8 cellular contexts compared by ENCODE assay signal in the genomic region with DNA sequence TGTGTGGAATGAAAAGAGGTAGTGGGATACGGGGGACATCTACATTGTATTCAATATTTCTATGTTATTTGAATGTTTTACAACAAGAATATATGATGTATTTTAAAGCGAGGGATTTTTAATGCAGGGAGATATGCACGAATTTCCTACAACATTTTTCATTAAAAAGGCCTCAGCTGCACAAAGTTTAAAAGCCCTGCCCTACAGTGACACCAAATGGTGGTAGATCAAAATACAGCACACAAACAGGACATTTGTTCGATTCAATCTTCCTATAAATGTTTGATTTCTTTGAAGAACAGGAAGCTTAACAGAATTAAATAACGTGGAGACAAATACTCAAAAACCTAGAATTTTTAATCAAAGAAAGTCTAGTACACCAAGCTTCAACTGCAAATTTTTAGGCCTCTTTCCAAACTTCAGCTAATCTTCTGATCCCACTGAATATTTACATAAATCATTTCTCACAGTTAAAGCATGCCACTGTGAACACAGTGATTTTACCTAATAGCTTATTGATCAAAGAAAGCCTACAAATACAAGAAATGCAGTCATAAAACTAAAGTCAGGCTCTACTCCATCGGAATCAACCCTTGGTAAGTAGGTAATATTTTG.
A peak's percentile ranks its signal among the peaks of the same experiment; 100 is the strongest.
DNase-seq lines count a peak whose midpoint lies in the region; ATAC-seq and TF ChIP-seq lines count a peak whose summit lies in the region.

No MANE protein-coding gene starts in this region.

- no peak overlapping the region for H3K4me3 ChIP-seq in OCI-LY3 (ENCODE audit: low read length)

- H3K27ac ChIP-seq in 22Rv1 (no peak overlapping the region), OCI-LY3 (ENCODE audit: low read length) (no peak overlapping the region)

- H3K9ac ChIP-seq in OCI-LY3 (ENCODE audit: low read length), result no peak overlapping the region

- DNase-seq in fibroblast of gingiva (ENCODE audit: low read depth) (peak; percentile 39), retina (peak; percentile 33)
- no peak for DNase-seq in activated T-cell treated with anti-CD3 and anti-CD28 coated beads, Interleukin-2, amount 50 U/mL, for 24 hours

- H2AFZ ChIP-seq in OCI-LY3 (ENCODE audit: low read depth, low read length), result no peak overlapping the region

- no peaks in the 10 kb centered on the region for H3K36me3 Mint-ChIP-seq in activated T-cell treated with anti-CD3 and anti-CD28 coated beads, Interleukin-2, amount 50 U/mL, for 24 hours (ENCODE audit: low read depth)
- no peaks in the 10 kb centered on the region for H3K36me3 Mint-ChIP-seq in activated T-helper 17 cell treated with anti-CD3 and anti-CD28 coated beads, Interleukin-2, amount 50 U/mL, for 72 hours (ENCODE audit: low read depth)

- no peak overlapping the region for H3K4me2 ChIP-seq in OCI-LY3 (ENCODE audit: low read length)

- no peaks in the 10 kb centered on the region for H3K9me3 Mint-ChIP-seq in activated T-cell treated with anti-CD3 and anti-CD28 coated beads, Interleukin-2, amount 50 U/mL, for 24 hours
- H3K9me3 Mint-ChIP-seq in activated T-helper 17 cell treated with anti-CD3 and anti-CD28 coated beads, Interleukin-2, amount 50 U/mL, for 72 hours, result no peaks in the 10 kb centered on the region

- TF ChIP-seq CTCF in 22Rv1 (IDR thresholded peaks at IDR 0.05), result peak; percentile 82
- TF ChIP-seq CTCF in OCI-LY3 (IDR thresholded peaks at IDR 0.05; ENCODE audit: low read depth, low read length), result peak; percentile 78

- no peak overlapping the region for H3K4me3 Mint-ChIP-seq in activated T-cell treated with anti-CD3 and anti-CD28 coated beads, Interleukin-2, amount 50 U/mL, for 24 hours
- H3K4me3 Mint-ChIP-seq in activated T-helper 17 cell treated with anti-CD3 and anti-CD28 coated beads, Interleukin-2, amount 50 U/mL, for 72 hours, result no peak overlapping the region

- peaks cover 3% of the 10 kb centered on the region for H3K4me1 Mint-ChIP-seq in activated T-cell treated with anti-CD3 and anti-CD28 coated beads, Interleukin-2, amount 50 U/mL, for 24 hours (ENCODE audit: low read depth)
- peaks cover under 1% of the 10 kb centered on the region for H3K4me1 Mint-ChIP-seq in activated T-helper 17 cell treated with anti-CD3 and anti-CD28 coated beads, Interleukin-2, amount 50 U/mL, for 72 hours

- ATAC-seq in GM18508 (IDR thresholded peaks at IDR 0.05; ENCODE audit: insufficient read depth, unreplicated experiment), result peak; percentile 56
- ATAC-seq in GM18909 (IDR thresholded peaks at IDR 0.05; ENCODE audit: poor library complexity, unreplicated experiment), result no peak
- ATAC-seq in activated T-helper 17 cell treated with anti-CD3 and anti-CD28 coated beads, Interleukin-2, amount 50 U/mL, for 72 hours (replicated peaks), result no peak

- H3K9me3 ChIP-seq in OCI-LY3 (ENCODE audit: insufficient read depth, low read length), result no peaks in the 10 kb centered on the region

- H3K27me3 Mint-ChIP-seq in activated T-cell treated with anti-CD3 and anti-CD28 coated beads, Interleukin-2, amount 50 U/mL, for 24 hours, result no peaks in the 10 kb centered on the region
- H3K27me3 Mint-ChIP-seq in activated T-helper 17 cell treated with anti-CD3 and anti-CD28 coated beads, Interleukin-2, amount 50 U/mL, for 72 hours, result no peaks in the 10 kb centered on the region

- no peaks in the 10 kb centered on the region for H3K4me1 ChIP-seq in OCI-LY3 (ENCODE audit: low read length)

- H3K36me3 ChIP-seq in OCI-LY3 (replicated peaks; ENCODE audit: low read depth, low read length), result no peaks in the 10 kb centered on the region

- H3K27ac Mint-ChIP-seq in activated T-cell treated with anti-CD3 and anti-CD28 coated beads, Interleukin-2, amount 50 U/mL, for 24 hours, result no peak overlapping the region
- H3K27ac Mint-ChIP-seq in activated T-helper 17 cell treated with anti-CD3 and anti-CD28 coated beads, Interleukin-2, amount 50 U/mL, for 72 hours, result no peak overlapping the region

- H3K79me2 ChIP-seq in OCI-LY3 (ENCODE audit: low read length), result no peaks in the 10 kb centered on the region

- H3K27me3 ChIP-seq in OCI-LY3 (ENCODE audit: low read depth, low read length), result no peaks in the 10 kb centered on the region

- H4K20me1 ChIP-seq in OCI-LY3 (ENCODE audit: insufficient read depth, low read length), result no peaks in the 10 kb centered on the region
